ENCODE assay signal across 9 cellular contexts in the genomic region with DNA sequence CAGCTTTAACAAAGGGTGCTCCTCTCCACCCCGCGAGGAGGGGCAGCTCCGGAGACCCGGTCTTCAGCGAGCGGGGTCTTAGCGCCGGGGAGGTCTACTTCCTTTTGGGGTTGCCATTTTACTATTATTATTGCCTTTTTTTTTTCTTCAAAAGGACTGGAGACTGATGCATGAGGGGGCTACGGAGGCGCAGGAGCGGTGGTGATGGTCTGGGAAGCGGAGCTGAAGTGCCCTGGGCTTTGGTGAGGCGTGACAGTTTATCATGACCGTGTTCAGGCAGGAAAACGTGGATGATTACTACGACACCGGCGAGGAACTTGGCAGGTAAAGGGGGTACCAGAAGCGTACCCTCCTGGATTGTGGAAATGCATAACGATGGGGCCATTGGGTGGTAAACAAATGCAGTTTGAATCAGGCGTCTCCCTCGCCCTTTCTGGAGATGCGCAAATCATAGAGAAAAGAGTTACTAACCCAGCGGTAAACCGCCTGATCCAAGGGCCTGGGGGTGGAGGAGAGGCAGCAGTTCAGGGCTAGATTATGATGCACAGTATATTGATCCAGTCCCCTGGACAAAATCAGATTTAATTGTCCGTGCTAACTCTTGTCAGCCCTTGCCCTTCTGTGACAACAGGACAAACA. TPM values are rescaled to one million over a fixed set of nuclear protein-coding genes. Genes with fewer than 3 reads are reported as not detected.
DNase-seq lines count a peak whose midpoint lies in the region; ATAC-seq and TF ChIP-seq lines count a peak whose summit lies in the region.
"Had no signal": no experiment of that assay in that cellular context is flagged by ENCODE, and none has a peak within 500 bp of the region (broad histone marks: within the 10 kb centered on the region; RNA-seq: fewer than 3 reads in every experiment).

No MANE protein-coding gene starts in this region.

- peak overlapping the region; percentile 85 for H3K4me3 ChIP-seq in adipocyte (ENCODE audit: low read length)
- peak overlapping the region; percentile 79 for H3K4me3 ChIP-seq in thoracic aorta

- peaks cover 40% of the 10 kb centered on the region for H3K27me3 Mint-ChIP-seq in activated CD8-positive, alpha-beta memory T cell treated with anti-CD3 and anti-CD28 coated beads, Interleukin-2, amount 10 ng/mL, durations not matched to agents 7 days and 5 days
- H3K27me3 Mint-ChIP-seq in effector memory CD8-positive, alpha-beta T cell = peaks cover 47 to 51% of the 10 kb centered on the region in 2 donors

- H3K9me3 ChIP-seq in adipocyte (ENCODE audit: control insufficient read depth, low read length) = no peaks in the 10 kb centered on the region
- H3K9me3 ChIP-seq in thoracic aorta = no peaks in the 10 kb centered on the region

- no peak for TF ChIP-seq CTCF in thoracic aorta (IDR thresholded peaks at IDR 0.05)

- H3K9me3 Mint-ChIP-seq in activated CD8-positive, alpha-beta memory T cell treated with anti-CD3 and anti-CD28 coated beads, Interleukin-2, amount 10 ng/mL, durations not matched to agents 7 days and 5 days (ENCODE audit: low read depth) = no peaks in the 10 kb centered on the region
- H3K9me3 Mint-ChIP-seq in effector memory CD8-positive, alpha-beta T cell = no peaks in the 10 kb centered on the region

- peaks cover 6% of the 10 kb centered on the region for H3K4me1 Mint-ChIP-seq in activated CD8-positive, alpha-beta memory T cell treated with anti-CD3 and anti-CD28 coated beads, Interleukin-2, amount 10 ng/mL, durations not matched to agents 7 days and 5 days
- H3K4me1 Mint-ChIP-seq in effector memory CD8-positive, alpha-beta T cell (ENCODE audit: low read depth in 2 of 2) = no peaks in the 10 kb centered on the region

- no peaks in the 10 kb centered on the region for H3K27me3 ChIP-seq in adipocyte (replicated peaks; ENCODE audit: control insufficient read depth, insufficient read depth, low read length)
- H3K27me3 ChIP-seq in thoracic aorta (replicated peaks; ENCODE audit: insufficient read depth) = no peaks in the 10 kb centered on the region

- peak overlapping the region; percentile 28 for H3K4me3 Mint-ChIP-seq in activated CD8-positive, alpha-beta memory T cell treated with anti-CD3 and anti-CD28 coated beads, Interleukin-2, amount 10 ng/mL, durations not matched to agents 7 days and 5 days
- H3K4me3 Mint-ChIP-seq in effector memory CD8-positive, alpha-beta T cell = no peak overlapping the region

- H3K9ac ChIP-seq in adipocyte (ENCODE audit: low read length) = peak overlapping the region; percentile 85

- CTCF ChIA-PET in activated CD8-positive, alpha-beta memory T cell treated with anti-CD3 and anti-CD28 coated beads, Interleukin-2, amount 10 ng/mL, durations not matched to agents 7 days and 5 days (lab: Charles Lee) = no interaction called here

- H3K4me1 ChIP-seq in adipocyte (ENCODE audit: control insufficient read depth, insufficient read depth, low read length) (peaks cover 28% of the 10 kb centered on the region), thoracic aorta (ENCODE audit: control insufficient read depth in 1 of 2, low read depth in 2 of 2) (no peaks in the 10 kb centered on the region)

- no peak for ATAC-seq in activated CD8-positive, alpha-beta memory T cell treated with anti-CD3 and anti-CD28 coated beads, Interleukin-2, amount 10 ng/mL, durations not matched to agents 7 days and 5 days
- ATAC-seq in left lobe of liver (peak; percentile 28), thoracic aorta (ENCODE audit: insufficient number of reproducible peaks, low FRiP score, low read depth) (no peak), GM19035 (IDR thresholded peaks at IDR 0.05; ENCODE audit: unreplicated experiment) (no peak)
- ATAC-seq in effector memory CD8-positive, alpha-beta T cell (replicated peaks) = no peak

- H3K36me3 ChIP-seq in adipocyte (ENCODE audit: control insufficient read depth, insufficient read depth, low read length, severe bottlenecking) (no peaks in the 10 kb centered on the region), thoracic aorta (no peaks in the 10 kb centered on the region)

- DNase-seq in activated CD8-positive, alpha-beta memory T cell treated with anti-CD3 and anti-CD28 coated beads, Interleukin-2, amount 10 ng/mL, durations not matched to agents 7 days and 5 days = no peak
- no peak for DNase-seq in activated CD8-positive, alpha-beta memory T cell treated with anti-CD3 and anti-CD28 coated beads for 24 hours
- DNase-seq in adipocyte (ENCODE audit: low read depth) = no peak
- DNase-seq in left lobe of liver (ENCODE audit: low spot score) = no peak
- DNase-seq in thoracic aorta (ENCODE audit: low spot score) = no peak
- no peak for DNase-seq in D341Med (ENCODE audit: low spot score)
- no peak for DNase-seq in effector memory CD8-positive, alpha-beta T cell
- DNase-seq: NCI-H524 treated with DMSO at 0.1 percent for 48 hours had no signal

- H3K27ac Mint-ChIP-seq in activated CD8-positive, alpha-beta memory T cell treated with anti-CD3 and anti-CD28 coated beads, Interleukin-2, amount 10 ng/mL, durations not matched to agents 7 days and 5 days = no peak overlapping the region
- H3K27ac Mint-ChIP-seq in effector memory CD8-positive, alpha-beta T cell = no peak overlapping the region

- H3K27ac ChIP-seq in thoracic aorta = peak overlapping the region; percentile 23 to 67

- no peaks in the 10 kb centered on the region for H3K36me3 Mint-ChIP-seq in activated CD8-positive, alpha-beta memory T cell treated with anti-CD3 and anti-CD28 coated beads, Interleukin-2, amount 10 ng/mL, durations not matched to agents 7 days and 5 days
- H3K36me3 Mint-ChIP-seq in effector memory CD8-positive, alpha-beta T cell (ENCODE audit: insufficient read depth) = no peaks in the 10 kb centered on the region

RNA-seq across cellular contexts. Expression of gene DAPK1, which starts 1.3 kb away (rescaled TPM):
- 1 to 10 TPM; 1.2 to 6.8 TPM for total RNA-seq in activated CD8-positive, alpha-beta memory T cell treated with anti-CD3 and anti-CD28 coated beads, Interleukin-2, amount 10 ng/mL, durations not matched to agents 7 days and 5 days
- total RNA-seq in left lobe of liver = 58.0 TPM
- total RNA-seq in thoracic aorta = 10 to 100 TPM; 39.1 to 40.6 TPM
